In the genomic region with DNA sequence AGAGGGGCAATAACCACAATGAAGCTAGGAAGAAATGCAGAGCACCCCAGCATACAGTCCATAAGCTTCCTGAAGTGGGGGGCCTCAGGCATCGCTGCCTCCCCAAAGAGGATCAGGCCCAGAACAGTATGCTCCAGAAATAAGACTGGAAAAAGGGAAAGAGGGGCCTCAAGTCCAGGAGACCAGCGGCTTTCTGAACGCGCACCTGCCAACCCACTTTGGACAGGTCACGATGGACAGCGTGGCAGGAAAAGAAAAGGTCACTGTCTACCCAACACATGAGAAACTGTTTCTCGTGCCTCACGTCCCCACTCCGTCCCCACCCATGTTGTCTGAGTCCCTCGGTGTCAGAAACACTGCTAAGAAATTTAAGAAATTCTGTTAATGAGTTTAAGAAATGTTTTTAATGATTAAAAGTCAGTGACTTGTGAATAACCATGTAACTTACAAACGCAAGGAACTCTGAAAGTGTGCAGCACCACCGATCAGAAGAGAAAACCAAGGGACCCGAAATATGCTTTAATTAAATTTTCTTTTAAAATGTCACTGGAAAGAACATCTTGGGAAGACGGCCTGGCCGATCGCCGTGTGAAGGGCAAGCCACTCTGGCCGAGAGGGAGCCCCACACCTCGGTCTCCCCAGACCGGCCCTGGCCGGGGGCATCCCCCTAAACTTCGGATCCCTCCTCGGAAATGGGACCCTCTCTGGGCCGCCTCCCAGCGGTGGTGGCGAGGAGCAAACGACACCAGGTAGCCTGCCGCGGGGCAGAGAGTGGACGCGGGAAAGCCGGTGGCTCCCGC, we compare ENCODE assay signal across 8 cellular contexts. TPM values are rescaled to one million over a fixed set of nuclear protein-coding genes. Genes with fewer than 3 reads are reported as not detected.
DNase-seq lines count a peak whose midpoint lies in the region; ATAC-seq lines count a peak whose summit lies in the region.

No MANE protein-coding gene starts in this region.

- no peak overlapping the region for H3K27ac Mint-ChIP-seq in T-helper 1 cell treated with Interleukin-12 subunit alpha and Interleukin-12 subunit beta and Interleukin-4 antibody, amounts not matched to agents 30 μg/mL and 1 μg/mL, for 36 hours
- no peak overlapping the region for H3K27ac Mint-ChIP-seq in activated T-cell treated with anti-CD3 and anti-CD28 coated beads, Interleukin-2, amount 50 U/mL, for 72 hours

- H3K36me3 Mint-ChIP-seq in T-helper 1 cell treated with Interleukin-12 subunit alpha and Interleukin-12 subunit beta and Interleukin-4 antibody, amounts not matched to agents 30 μg/mL and 1 μg/mL, for 36 hours (ENCODE audit: low read depth) = no peaks in the 10 kb centered on the region
- H3K36me3 Mint-ChIP-seq in activated T-cell treated with anti-CD3 and anti-CD28 coated beads, Interleukin-2, amount 50 U/mL, for 72 hours (ENCODE audit: insufficient read depth in 2 of 2) = peaks cover 0 to 2% of the 10 kb centered on the region in 2 donors

- DNase-seq in T-helper 1 cell = no peak
- peak; percentile 14 to 19 for DNase-seq in activated T-cell treated with anti-CD3 and anti-CD28 coated beads, Interleukin-2, amount 50 U/mL, for 72 hours
- DNase-seq in right cardiac atrium = peak; percentile 48 to 80 (median 69)
- DNase-seq in SJCRH30 = no peak
- DNase-seq in KG1 (lab: John Stamatoyannopoulos, UW) = no peak

- peaks cover 4% of the 10 kb centered on the region for H3K4me1 Mint-ChIP-seq in T-helper 1 cell treated with Interleukin-12 subunit alpha and Interleukin-12 subunit beta and Interleukin-4 antibody, amounts not matched to agents 30 μg/mL and 1 μg/mL, for 36 hours (ENCODE audit: low read depth)
- no peaks in the 10 kb centered on the region for H3K4me1 Mint-ChIP-seq in activated T-cell treated with anti-CD3 and anti-CD28 coated beads, Interleukin-2, amount 50 U/mL, for 72 hours (ENCODE audit: low read depth)

- peaks cover 64% of the 10 kb centered on the region for H3K27me3 Mint-ChIP-seq in T-helper 1 cell treated with Interleukin-12 subunit alpha and Interleukin-12 subunit beta and Interleukin-4 antibody, amounts not matched to agents 30 μg/mL and 1 μg/mL, for 36 hours (ENCODE audit: low read depth)
- H3K27me3 Mint-ChIP-seq in activated T-cell treated with anti-CD3 and anti-CD28 coated beads, Interleukin-2, amount 50 U/mL, for 72 hours (ENCODE audit: low read depth) = peaks cover 66% of the 10 kb centered on the region

- peak overlapping the region; percentile 21 for H3K27ac ChIP-seq in right cardiac atrium (ENCODE audit: low read length)
- no peak overlapping the region for H3K27ac ChIP-seq in skeletal muscle tissue (ENCODE audit: low read depth, low read length)
- H3K27ac ChIP-seq in SJCRH30 = no peak overlapping the region

- peak overlapping the region; percentile 25 for H3K4me3 Mint-ChIP-seq in T-helper 1 cell treated with Interleukin-12 subunit alpha and Interleukin-12 subunit beta and Interleukin-4 antibody, amounts not matched to agents 30 μg/mL and 1 μg/mL, for 36 hours
- peak overlapping the region; percentile 77 for H3K4me3 Mint-ChIP-seq in activated T-cell treated with anti-CD3 and anti-CD28 coated beads, Interleukin-2, amount 50 U/mL, for 72 hours

- no peaks in the 10 kb centered on the region for H3K9me3 ChIP-seq in right cardiac atrium (ENCODE audit: control insufficient read depth, low read length)
- peaks cover 0 to 4% (median 0%) of the 10 kb centered on the region in 3 donors for H3K9me3 ChIP-seq in skeletal muscle tissue (ENCODE audit: control insufficient read depth in 3 of 3, low read length in 3 of 3)
- no peaks in the 10 kb centered on the region for H3K9me3 ChIP-seq in SJCRH30 (replicated peaks)

- H3K27me3 ChIP-seq in right cardiac atrium (ENCODE audit: control insufficient read depth, insufficient read depth) (no peaks in the 10 kb centered on the region), skeletal muscle tissue (ENCODE audit: control insufficient read depth in 3 of 3, insufficient read depth in 3 of 3, low read length in 3 of 3) (peaks cover 7 to 22% (median 18%) of the 10 kb centered on the region in 3 donors), SJCRH30 (no peaks in the 10 kb centered on the region)

- H3K36me3 ChIP-seq in skeletal muscle tissue (ENCODE audit: control insufficient read depth in 3 of 3, insufficient read depth in 3 of 3, low read length in 3 of 3) (no peaks in the 10 kb centered on the region), SJCRH30 (no peaks in the 10 kb centered on the region)

- 14% methylated on average over 33 of the region's 33 CpGs for WGBS in right cardiac atrium

- ATAC-seq in activated T-cell treated with anti-CD3 and anti-CD28 coated beads, Interleukin-2, amount 50 U/mL, for 72 hours (replicated peaks in 1 of 2) = peak; percentile 33 to 44
- ATAC-seq in right cardiac atrium (peak in 1 of 2 donors; percentile 72), HG03095 (IDR thresholded peaks at IDR 0.05; ENCODE audit: unreplicated experiment) (no peak)

- H3K9me3 Mint-ChIP-seq in T-helper 1 cell treated with Interleukin-12 subunit alpha and Interleukin-12 subunit beta and Interleukin-4 antibody, amounts not matched to agents 30 μg/mL and 1 μg/mL, for 36 hours = no peaks in the 10 kb centered on the region
- H3K9me3 Mint-ChIP-seq in activated T-cell treated with anti-CD3 and anti-CD28 coated beads, Interleukin-2, amount 50 U/mL, for 72 hours = peaks cover 0 to 3% of the 10 kb centered on the region in 2 donors

- H3K4me1 ChIP-seq in right cardiac atrium (ENCODE audit: control insufficient read depth, insufficient read depth, low read length) (no peaks in the 10 kb centered on the region), skeletal muscle tissue (ENCODE audit: control insufficient read depth in 3 of 3, insufficient read depth in 3 of 3, low read length in 3 of 3) (peaks cover 4 to 10% (median 9%) of the 10 kb centered on the region in 3 donors), SJCRH30 (no peaks in the 10 kb centered on the region)

- H3K9ac ChIP-seq in skeletal muscle tissue (ENCODE audit: low read depth in 1 of 3, low read length in 3 of 3) = peak overlapping the region; percentile 27 to 61 (median 52)

- intact Hi-C loops in right cardiac atrium (cut with DNase I) = loop anchor here in 1 of 4 donors (5.0 kb wide), 1 partner anchor 195 kb away; a partner anchor contains a TSS

- H3K4me3 ChIP-seq in right cardiac atrium (ENCODE audit: low read length) (peak overlapping the region; percentile 61), skeletal muscle tissue (ENCODE audit: low read length in 3 of 3) (peak overlapping the region; percentile 34 to 57 (median 48)), SJCRH30 (no peak overlapping the region)

RNA-seq across cellular contexts. Expression of a gene that starts 1.7 kb away (rescaled TPM):
- total RNA-seq in activated T-cell treated with anti-CD3 and anti-CD28 coated beads, Interleukin-2, amount 50 U/mL, for 72 hours = 1 to 10 TPM; 1.4 to 1.9 TPM
- total RNA-seq in right cardiac atrium = 10 to 100 TPM; 10.4 to 18.9 (median 15.1) TPM
- polyA plus RNA-seq in right cardiac atrium = 16.7 TPM
- total RNA-seq in skeletal muscle tissue = 30.3 TPM
- total RNA-seq in SJCRH30 (2014; rRNA removed; shearing (Covaris generic)) = 0.06 and 0.08 TPM in 2 replicates

Comparison
In these comparisons a context has a peak if more than half of its experiments do, and no peak if none do; other contexts are left out.
1. DNase-seq: peak in activated T-cell treated with anti-CD3 and anti-CD28 coated beads, Interleukin-2, amount 50 U/mL, for 72 hours (2 of 2) and right cardiac atrium (3 of 3); none in T-helper 1 cell (0 of 5), SJCRH30 (0 of 2) and KG1 (single experiment).